In genomic region chr13:92677571-92677970, GRCh38 we compare ENCODE assay signal across 23 cellular contexts.
DNase-seq lines count a peak whose midpoint lies in the region; ATAC-seq, FAIRE-seq and TF ChIP-seq lines count a peak whose summit lies in the region.
"Had no signal": no experiment of that assay in that cellular context is flagged by ENCODE, and none has a peak within 500 bp of the region (broad histone marks: within the 10 kb centered on the region; RNA-seq: fewer than 3 reads in every experiment).

No MANE protein-coding gene starts in this region.

- ATAC-seq in GM23338, result peak; percentile 59; the same call in 2 of the 3 replicates
- ATAC-seq in HepG2, result no peak
- no peak for ATAC-seq in GM19023 (IDR thresholded peaks at IDR 0.05; ENCODE audit: unreplicated experiment)
- ATAC-seq: activated CD8-positive, alpha-beta T cell treated with anti-CD3 and anti-CD28 coated beads for 36 hours; HCT116; left lung; natural killer cell treated with Interleukin-12 subunit alpha and Interleukin-12 subunit beta and Interleukin-15 and Interleukin-18, amount 100 ng/mL, for 72 hours had no signal

- TF ChIP-seq CTCF in 22Rv1 (IDR thresholded peaks at IDR 0.05) (no peak), GM23338 (conservative IDR thresholded peaks at IDR 0.05; ENCODE audit: low read depth in 2 of 2) (no peak), right atrium auricular region (IDR thresholded peaks at IDR 0.05) (no peak), uterus (IDR thresholded peaks at IDR 0.05) (no peak), HepG2 (CRISPR knock-in tag; IDR thresholded peaks at IDR 0.05) (no peak), endothelial cell (IDR thresholded peaks at IDR 0.05; ENCODE audit: unreplicated experiment) (no peak)

- no peaks in the 10 kb centered on the region for H3K36me3 Mint-ChIP-seq in GM23338 (ENCODE audit: low read depth)
- H3K36me3 Mint-ChIP-seq in endothelial cell (ENCODE audit: low read depth, unreplicated experiment), result no peaks in the 10 kb centered on the region

- CTCF ChIA-PET in HepG2 (lab: Yijun Ruan, JAX; ENCODE audit: low intra/inter-chr PET ratio, low total read pairs), result no interaction called here

- H3K36me3 ChIP-seq in GM23338 (ENCODE audit: insufficient read depth) (no peaks in the 10 kb centered on the region), SJCRH30 (no peaks in the 10 kb centered on the region), right atrium auricular region (no peaks in the 10 kb centered on the region), uterus (no peaks in the 10 kb centered on the region), HepG2 (replicated peaks in 1 of 2; ENCODE audit: control insufficient read depth in 1 of 2, insufficient read depth in 2 of 2, low read length in 2 of 2) (no peaks in the 10 kb centered on the region)
- H3K36me3 ChIP-seq: BLaER1 treated with 17β-estradiol and CSF1 and Interleukin-3, amounts not matched to agents 10 nM and 100 nM; cardiac muscle cell; left lung; upper lobe of left lung had no signal

- TF ChIP-seq RAD21 in HepG2 (CRISPR knock-in tag; IDR thresholded peaks at IDR 0.05), result no peak

- H3K4me1 ChIP-seq in GM23338 (ENCODE audit: insufficient read depth), result no peaks in the 10 kb centered on the region
- H3K4me1 ChIP-seq in SJCRH30, result no peaks in the 10 kb centered on the region
- no peaks in the 10 kb centered on the region for H3K4me1 ChIP-seq in right atrium auricular region
- H3K4me1 ChIP-seq in uterus, result no peaks in the 10 kb centered on the region
- no peaks in the 10 kb centered on the region for H3K4me1 ChIP-seq in HepG2 (ENCODE audit: insufficient read depth, low read length)
- H3K4me1 ChIP-seq: BLaER1 treated with 17β-estradiol and CSF1 and Interleukin-3, amounts not matched to agents 10 nM and 100 nM; left lung; parathyroid adenoma; upper lobe of left lung had no signal

- DNase-seq in GM23338 (ENCODE audit: low spot score), result peak; percentile 16
- peak; percentile 19 to 60 for DNase-seq in SJCRH30
- no peak for DNase-seq in right atrium auricular region (ENCODE audit: low spot score)
- no peak for DNase-seq in uterus
- DNase-seq in HepG2 (ENCODE audit: low spot score), result no peak
- DNase-seq in endothelial cell (ENCODE audit: low spot score), result no peak
- DNase-seq: activated CD4-positive, CD25-positive, alpha-beta regulatory T cell treated with anti-CD3 and anti-CD28 coated beads, Interleukin-2, amount 50 U/mL, for 72 hours; activated CD8-positive, alpha-beta T cell treated with anti-CD3 and anti-CD28 coated beads for 36 hours; activated naive CD4-positive, alpha-beta T cell treated with anti-CD3 and anti-CD28 coated beads, Interleukin-2, amount 50 U/mL, for 16 hours; anterior cingulate cortex; KBM-7; left lung; NCI-H187; T1000; upper lobe of left lung had no signal

- no peak overlapping the region for H3K9ac ChIP-seq in HepG2 (ENCODE audit: insufficient read depth, low read depth, low read length)
- H3K9ac ChIP-seq: BLaER1 treated with 17β-estradiol and CSF1 and Interleukin-3, amounts not matched to agents 10 nM and 100 nM; parathyroid adenoma had no signal

- BruUV-seq in HepG2 (replicated peaks; lab: Mats Ljungman, UMichigan), result no TSS peak

- H3K79me2 ChIP-seq in GM23338 (replicated peaks; ENCODE audit: insufficient read depth) (no peaks in the 10 kb centered on the region), HepG2 (ENCODE audit: insufficient read depth, low read length) (no peaks in the 10 kb centered on the region)
- H3K79me2 ChIP-seq: parathyroid adenoma had no signal

- FAIRE-seq in HepG2 (lab: Jason Lieb, UNC), result no peak
- FAIRE-seq: GM18507 had no signal

- H3K27me3 Mint-ChIP-seq in GM23338 (ENCODE audit: insufficient read depth, low read depth, poor library complexity), result no peaks in the 10 kb centered on the region
- H3K27me3 Mint-ChIP-seq in endothelial cell (ENCODE audit: unreplicated experiment), result no peaks in the 10 kb centered on the region
- H3K27me3 Mint-ChIP-seq: activated CD8-positive, alpha-beta T cell treated with anti-CD3 and anti-CD28 coated beads for 36 hours; natural killer cell treated with Interleukin-12 subunit alpha and Interleukin-12 subunit beta and Interleukin-15 and Interleukin-18, amount 100 ng/mL, for 72 hours had no signal

- H3K27ac Mint-ChIP-seq in GM23338 (no peak overlapping the region), endothelial cell (ENCODE audit: unreplicated experiment) (no peak overlapping the region)
- H3K27ac Mint-ChIP-seq: activated CD8-positive, alpha-beta T cell treated with anti-CD3 and anti-CD28 coated beads for 36 hours; natural killer cell treated with Interleukin-12 subunit alpha and Interleukin-12 subunit beta and Interleukin-15 and Interleukin-18, amount 100 ng/mL, for 72 hours had no signal

- H3K4me3 ChIP-seq in GM23338, result no peak overlapping the region
- no peak overlapping the region for H3K4me3 ChIP-seq in SJCRH30
- H3K4me3 ChIP-seq in right atrium auricular region, result peak overlapping the region; percentile 37 to 42
- H3K4me3 ChIP-seq in uterus, result no peak overlapping the region
- no peak overlapping the region for H3K4me3 ChIP-seq in HepG2 (replicated peaks in 1 of 3; ENCODE audit: insufficient read depth in 1 of 3, low read depth in 2 of 3, low read length in 3 of 3)
- H3K4me3 ChIP-seq: BLaER1 treated with 17β-estradiol and CSF1 and Interleukin-3, amounts not matched to agents 10 nM and 100 nM; cardiac muscle cell; left lung; upper lobe of left lung had no signal

- H3K27ac ChIP-seq in 22Rv1, result peak overlapping the region; percentile 59
- no peak overlapping the region for H3K27ac ChIP-seq in GM23338 (ENCODE audit: low read depth)
- H3K27ac ChIP-seq in SJCRH30, result no peak overlapping the region
- H3K27ac ChIP-seq in right atrium auricular region, result peak overlapping the region; percentile 65 to 80
- no peak overlapping the region for H3K27ac ChIP-seq in uterus
- H3K27ac ChIP-seq in HepG2 (ENCODE audit: extremely low read length, insufficient read depth, low read length), result no peak overlapping the region
- H3K27ac ChIP-seq: BLaER1 treated with 17β-estradiol and CSF1 and Interleukin-3, amounts not matched to agents 10 nM and 100 nM; cardiac muscle cell; left lung; parathyroid adenoma; upper lobe of left lung had no signal

- H3K9me2 ChIP-seq in GM23338 (ENCODE audit: insufficient read depth), result no peaks in the 10 kb centered on the region; the same call in 1 of the 2 replicates

- POLR2A ChIA-PET in HepG2 (lab: Yijun Ruan, JAX), result no interaction called here

- H3K27me3 ChIP-seq in GM23338 (ENCODE audit: insufficient read depth), result no peaks in the 10 kb centered on the region
- H3K27me3 ChIP-seq in SJCRH30, result no peaks in the 10 kb centered on the region
- H3K27me3 ChIP-seq in right atrium auricular region, result no peaks in the 10 kb centered on the region
- no peaks in the 10 kb centered on the region for H3K27me3 ChIP-seq in uterus
- H3K27me3 ChIP-seq in HepG2 (ENCODE audit: control insufficient read depth in 1 of 2, insufficient read depth in 2 of 2, low read length in 2 of 2), result no peaks in the 10 kb centered on the region
- H3K27me3 ChIP-seq: BLaER1 treated with 17β-estradiol and CSF1 and Interleukin-3, amounts not matched to agents 10 nM and 100 nM; cardiac muscle cell; left lung; upper lobe of left lung had no signal

- H3K4me3 Mint-ChIP-seq in GM23338 (no peak overlapping the region), endothelial cell (ENCODE audit: unreplicated experiment) (no peak overlapping the region)
- H3K4me3 Mint-ChIP-seq: activated CD8-positive, alpha-beta T cell treated with anti-CD3 and anti-CD28 coated beads for 36 hours; natural killer cell treated with Interleukin-12 subunit alpha and Interleukin-12 subunit beta and Interleukin-15 and Interleukin-18, amount 100 ng/mL, for 72 hours had no signal

- peaks cover 12% of the 10 kb centered on the region for H3K4me1 Mint-ChIP-seq in GM23338
- H3K4me1 Mint-ChIP-seq in endothelial cell (ENCODE audit: unreplicated experiment), result no peaks in the 10 kb centered on the region

- WGBS in HepG2 (ENCODE audit: low lambda C conversion rate), result 1% methylated on average over 4 of the region's 4 CpGs

- intact Hi-C loops in uterus (cut with DNase I; ENCODE audit: low total_unique reads) (no loop called here), HepG2 (cut with micrococcal nuclease; ENCODE audit: unreplicated experiment) (no loop called here)

- H3K9me3 Mint-ChIP-seq in GM23338 (no peaks in the 10 kb centered on the region), endothelial cell (ENCODE audit: unreplicated experiment) (no peaks in the 10 kb centered on the region)

- TF ChIP-seq EP300 in HepG2 (IDR thresholded peaks at IDR 0.05; ENCODE audit: low read depth in 2 of 2, low read length in 2 of 2) (no peak), HepG2 (CRISPR knock-in tag; IDR thresholded peaks at IDR 0.05; ENCODE audit: borderline replicate concordance) (no peak)

- H2AFZ ChIP-seq in GM23338 (no peak overlapping the region; the same call in 1 of the 2 replicates), HepG2 (ENCODE audit: low read length) (no peak overlapping the region)
- H2AFZ ChIP-seq: parathyroid adenoma had no signal

- TF ChIP-seq POLR2A in uterus (IDR thresholded peaks at IDR 0.05) (no peak), HepG2 (IDR thresholded peaks at IDR 0.05; ENCODE audit: insufficient read depth in 1 of 2, low read depth in 2 of 2, low read length in 2 of 2) (no peak)

- H3F3A ChIP-seq in GM23338 (replicated peaks; ENCODE audit: low read depth), result no peaks in the 10 kb centered on the region

- H3K4me2 ChIP-seq in GM23338, result no peak overlapping the region
- H3K4me2 ChIP-seq in HepG2 (ENCODE audit: low read depth, low read length), result no peak overlapping the region
- H3K4me2 ChIP-seq: BLaER1 treated with 17β-estradiol and CSF1 and Interleukin-3, amounts not matched to agents 10 nM and 100 nM had no signal

- in situ Hi-C loops in HepG2 (cut with HindIII; ENCODE audit: extremely low pct_ligation_motif_present, low pct_unique_long_range_greater_than_20kb), result no loop called here

- no peaks in the 10 kb centered on the region for H3K9me3 ChIP-seq in SJCRH30 (replicated peaks)
- no peaks in the 10 kb centered on the region for H3K9me3 ChIP-seq in right atrium auricular region
- no peaks in the 10 kb centered on the region for H3K9me3 ChIP-seq in uterus
- H3K9me3 ChIP-seq in HepG2 (ENCODE audit: low read length), result no peaks in the 10 kb centered on the region
- H3K9me3 ChIP-seq: BLaER1 treated with 17β-estradiol and CSF1 and Interleukin-3, amounts not matched to agents 10 nM and 100 nM; left lung; upper lobe of left lung had no signal

- H4K20me1 ChIP-seq in GM23338 (replicated peaks; ENCODE audit: insufficient read depth) (no peaks in the 10 kb centered on the region), HepG2 (ENCODE audit: insufficient read depth, low read length) (no peaks in the 10 kb centered on the region)
- H4K20me1 ChIP-seq: BLaER1 treated with 17β-estradiol and CSF1 and Interleukin-3, amounts not matched to agents 10 nM and 100 nM had no signal

TF ChIP-seq in GM23338, 12 proteins besides CTCF, POLR2A, EP300 and RAD21 (continues in another document):
- TF ChIP-seq EZH2phosphoT487 (IDR thresholded peaks at IDR 0.05; ENCODE audit: unreplicated experiment), result no peak
- no peak for TF ChIP-seq POLR2AphosphoS5 (IDR thresholded peaks at IDR 0.05; ENCODE audit: low read depth)

TF ChIP-seq in HepG2, 621 proteins besides CTCF, POLR2A, EP300 and RAD21:
- no peak for TF ChIP-seq KMT2A (CRISPR knock-in tag; IDR thresholded peaks at IDR 0.05)

Comparison
In these comparisons a context has a peak if more than half of its experiments do, and no peak if none do; other contexts are left out.
1. H3K27ac ChIP-seq: peak in 22Rv1 (single experiment) and right atrium auricular region (2 of 2); none in GM23338 (single experiment), SJCRH30 (single experiment), uterus (0 of 2) and HepG2 (single experiment).
2. DNase-seq: peak in GM23338 (single experiment) and SJCRH30 (2 of 2); none in right atrium auricular region (single experiment), uterus (0 of 2), HepG2 (single experiment) and endothelial cell (single experiment).
3. H3K4me3 ChIP-seq: peak in right atrium auricular region (2 of 2); none in GM23338 (single experiment), SJCRH30 (single experiment), uterus (0 of 2) and HepG2 (0 of 3).